In the genomic region with DNA sequence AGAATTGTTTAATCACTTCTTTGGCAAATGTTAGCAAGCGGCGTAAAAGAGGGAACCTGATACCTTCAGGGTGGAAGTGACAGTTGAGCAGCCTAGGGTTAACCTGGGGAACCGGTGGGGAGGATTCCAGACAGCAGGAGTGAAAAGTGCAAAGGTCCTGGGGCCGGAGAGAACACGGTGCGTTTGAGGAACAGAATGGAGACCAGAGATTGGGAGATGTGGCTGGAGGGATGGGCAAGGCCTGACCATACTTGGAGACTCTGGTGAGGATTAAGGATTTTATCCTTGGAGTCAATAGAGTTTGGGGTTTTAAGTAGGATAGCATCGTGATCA, we compare ENCODE assay signal across 11 cellular contexts. TPM values are rescaled to one million over a fixed set of nuclear protein-coding genes. Genes with fewer than 3 reads are reported as not detected.
A peak's percentile ranks its signal among the peaks of the same experiment; 100 is the strongest.
DNase-seq lines count a peak whose midpoint lies in the region; ATAC-seq and TF ChIP-seq lines count a peak whose summit lies in the region.
"Had no signal": no experiment of that assay in that cellular context is flagged by ENCODE, and none has a peak within 500 bp of the region (broad histone marks: within the 10 kb centered on the region; RNA-seq: fewer than 3 reads in every experiment).

No MANE protein-coding gene starts in this region.

- H3K27me3 Mint-ChIP-seq in activated CD8-positive, alpha-beta T cell treated with anti-CD3 and anti-CD28 coated beads for 36 hours, result no peaks in the 10 kb centered on the region

- no peak for TF ChIP-seq CTCF in activated CD8-positive, alpha-beta T cell treated with anti-CD3 and anti-CD28 coated beads for 36 hours (IDR thresholded peaks at IDR 0.05)
- no peak for TF ChIP-seq CTCF in spleen (IDR thresholded peaks at IDR 0.05 in 8 of 11, conservative IDR thresholded peaks at IDR 0.05 in 3 of 11)
- no peak for TF ChIP-seq CTCF in lower leg skin (IDR thresholded peaks at IDR 0.05)

- H3K4me3 Mint-ChIP-seq in activated CD8-positive, alpha-beta T cell treated with anti-CD3 and anti-CD28 coated beads for 36 hours, result peak overlapping the region; percentile 90

- TF ChIP-seq POLR2A in spleen (IDR thresholded peaks at IDR 0.05) (no peak), lower leg skin (IDR thresholded peaks at IDR 0.05) (no peak)

- peaks cover 2% of the 10 kb centered on the region for H3K36me3 Mint-ChIP-seq in activated CD8-positive, alpha-beta T cell treated with anti-CD3 and anti-CD28 coated beads for 36 hours (ENCODE audit: low read depth)

- H3K4me1 ChIP-seq in spleen, result peaks cover 24 to 47% (median 40%) of the 10 kb centered on the region in 6 donors

- peaks cover 0 to 12% (median under 1%) of the 10 kb centered on the region in 6 donors for H3K36me3 ChIP-seq in spleen

- H3K9me3 Mint-ChIP-seq in activated CD8-positive, alpha-beta T cell treated with anti-CD3 and anti-CD28 coated beads for 36 hours, result no peaks in the 10 kb centered on the region

- peak overlapping the region in 7 of 8 donors; percentile 48 to 97 (median 85) for H3K4me3 ChIP-seq in spleen
- no peak overlapping the region for H3K4me3 ChIP-seq in lower leg skin (ENCODE audit: low read depth, poor library complexity, severe bottlenecking)

- H3K27ac Mint-ChIP-seq in activated CD8-positive, alpha-beta T cell treated with anti-CD3 and anti-CD28 coated beads for 36 hours, result peak overlapping the region; percentile 15

- no peak for ATAC-seq in activated CD8-positive, alpha-beta T cell treated with anti-CD3 and anti-CD28 coated beads for 36 hours
- ATAC-seq in HG03571 (IDR thresholded peaks at IDR 0.05; ENCODE audit: unreplicated experiment), result no peak

- no peaks in the 10 kb centered on the region for H3K27me3 ChIP-seq in spleen (replicated peaks in 1 of 7)

- H3K27ac ChIP-seq in spleen, result peak overlapping the region in 7 of 8 donors; percentile 68 to 95 (median 90)

- POLR2A ChIA-PET in activated CD8-positive, alpha-beta T cell treated with anti-CD3 and anti-CD28 coated beads for 36 hours (lab: Charles Lee), result interaction anchor here (1.0 to 1.7 kb wide), 3 partner anchors 17 to 36 kb away, joined by 3 to 7 read pairs (median 4); partner anchors contain the start of gene ANKS3

- CTCF ChIA-PET in activated CD8-positive, alpha-beta T cell treated with anti-CD3 and anti-CD28 coated beads for 36 hours (lab: Charles Lee), result interaction anchor here (0.8 kb wide), 1 partner anchor 187 kb away, joined by 4 read pairs; no protein-coding TSS in a partner anchor

- intact Hi-C loops in activated CD8-positive, alpha-beta T cell treated with anti-CD3 and anti-CD28 coated beads for 36 hours (cut with micrococcal nuclease), result loop anchor here (10.0 kb wide), 1 partner anchor 76 kb away; the partner anchor contains the start of genes GLYR1 and UBN1
- intact Hi-C loops in spleen (cut with DNase I; ENCODE audit: low total_unique reads), result loop anchor here (5.0 kb wide), 1 partner anchor 33 kb away; the partner anchor contains the start of gene ROGDI
- intact Hi-C loops in lower leg skin (cut with DNase I; ENCODE audit: low total_unique reads), result no loop called here

- H3K4me1 Mint-ChIP-seq in activated CD8-positive, alpha-beta T cell treated with anti-CD3 and anti-CD28 coated beads for 36 hours (ENCODE audit: low read depth), result peaks cover 30% of the 10 kb centered on the region

- no peaks in the 10 kb centered on the region for H3K9me3 ChIP-seq in spleen

- 61 to 72% (median 68%) methylated on average over 7 of the region's 7 CpGs for WGBS in spleen, 5 donors
- 58 to 66% methylated on average over 7 of the region's 7 CpGs for WGBS in lower leg skin, 2 donors

- DNase-seq in NCI-H2171 treated with DMSO at 0.1 percent for 48 hours (lab: John Stamatoyannopoulos, UW) (peak; percentile 25), NCI-H2171 (lab: John Stamatoyannopoulos, UW) (no peak), inferior parietal cortex (ENCODE audit: extremely low spot score) (peak; percentile 8), spleen (no peak), lower leg skin (ENCODE audit: low spot score in 2 of 2) (no peak), SW 1271 (lab: John Stamatoyannopoulos, UW) (no peak)
- DNase-seq in activated CD8-positive, alpha-beta T cell treated with anti-CD3 and anti-CD28 coated beads for 36 hours, result no peak

RNA-seq across cellular contexts. Expression of gene ZNF500, which starts 2.3 kb away (rescaled TPM):
- total RNA-seq in activated CD8-positive, alpha-beta T cell treated with anti-CD3 and anti-CD28 coated beads for 36 hours, result 10 to 100 TPM; 10.9 to 12.8 TPM
- total RNA-seq in spleen (10 to 100 TPM; 12.0 to 32.3 (median 22.2) TPM), lower leg skin (10 to 100 TPM; 12.6 to 23.3 (median 20.5) TPM)
- 10 to 100 TPM in 1 of 3 donors, 1 to 10 TPM in 2; 2.5 to 19.0 (median 3.5) TPM for polyA plus RNA-seq in spleen

RNA-seq across cellular contexts. Expression of gene SEPTIN12, which starts 18.9 kb away (rescaled TPM):
- total RNA-seq in activated CD8-positive, alpha-beta T cell treated with anti-CD3 and anti-CD28 coated beads for 36 hours, result not detected
- total RNA-seq in spleen (not detected), lower leg skin (not detected)
- under 1 TPM in 1 of 3 donors, not detected in 2; 0.37 TPM for polyA plus RNA-seq in spleen
- total RNA-seq: A172, glomerular endothelial cell, HT1080 had no signal

RNA-seq across cellular contexts. Expression of gene SMIM22, which starts 25.9 kb away (rescaled TPM):
- total RNA-seq in activated CD8-positive, alpha-beta T cell treated with anti-CD3 and anti-CD28 coated beads for 36 hours, result not detected
- total RNA-seq in spleen (not detected), lower leg skin (10 to 100 TPM in 1 of 4 donors, 1 to 10 TPM in 2, not detected in 1; 6.6 to 10.6 (median 7.6) TPM)
- not detected for polyA plus RNA-seq in spleen
- total RNA-seq: A172, glomerular endothelial cell, HT1080 had no signal

RNA-seq across cellular contexts. Expression of gene ROGDI, which starts 33.2 kb away (rescaled TPM):
- 1 to 10 TPM; 3.3 to 3.7 TPM for total RNA-seq in activated CD8-positive, alpha-beta T cell treated with anti-CD3 and anti-CD28 coated beads for 36 hours
- 10 to 100 TPM; 25.5 to 41.4 (median 31.5) TPM for total RNA-seq in spleen
- 10 to 100 TPM; 24.6 to 47.5 (median 41.6) TPM for polyA plus RNA-seq in spleen
- total RNA-seq in lower leg skin, result 10 to 100 TPM in 2 of 4 donors, 1 to 10 TPM in 2; 7.3 to 15.8 (median 10.2) TPM

RNA-seq across cellular contexts. Expression of gene DNAAF8, which starts 34.9 kb away (rescaled TPM):
- under 1 TPM; 0.18 to 0.38 TPM for total RNA-seq in activated CD8-positive, alpha-beta T cell treated with anti-CD3 and anti-CD28 coated beads for 36 hours
- 1 to 10 TPM in 1 of 7 donors, under 1 TPM in 3, not detected in 3; 0.57 to 1.2 (median 0.74) TPM for total RNA-seq in spleen
- polyA plus RNA-seq in spleen, result under 1 TPM; 0.17 to 0.35 (median 0.30) TPM
- total RNA-seq in lower leg skin, result 1 to 10 TPM in 1 of 4 donors, under 1 TPM in 1, not detected in 2; 0.16 to 1.4 TPM
- total RNA-seq: HT1080 had no signal

Comparison
In these comparisons a context has a peak if more than half of its experiments do, and no peak if none do; other contexts are left out.
1. DNase-seq: peak in NCI-H2171 treated with DMSO at 0.1 percent for 48 hours (single experiment) and inferior parietal cortex (single experiment); none in NCI-H2171 (single experiment), activated CD8-positive, alpha-beta T cell treated with anti-CD3 and anti-CD28 coated beads for 36 hours (single experiment), spleen (single experiment), lower leg skin (0 of 2) and SW 1271 (0 of 2).